Comparison of ENCODE assay signal across 1 cellular context in the genomic region with DNA sequence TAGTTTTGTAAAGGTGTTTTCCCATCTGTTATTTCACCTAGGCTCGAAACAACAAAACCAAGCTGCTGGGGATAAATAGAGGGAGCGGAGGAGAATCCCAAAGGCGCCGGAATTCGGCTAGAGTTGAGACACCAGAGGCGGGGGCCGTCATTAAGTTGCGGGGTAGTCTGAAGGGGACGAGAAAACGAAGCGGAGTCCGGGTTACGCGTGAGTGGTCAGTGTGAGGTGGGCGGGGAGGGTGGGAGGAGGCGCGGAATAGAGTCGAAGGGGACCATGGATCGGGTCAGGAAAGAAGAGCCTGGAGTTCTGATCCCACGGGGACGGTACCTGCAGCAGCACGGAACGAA.
TF ChIP-seq lines count a peak whose summit lies in the region.

No MANE protein-coding gene starts in this region.

TF ChIP-seq in IMR-90, 13 proteins besides CTCF, POLR2A, EP300 and RAD21 (continued from another document):
- TF ChIP-seq, protein P1, sequence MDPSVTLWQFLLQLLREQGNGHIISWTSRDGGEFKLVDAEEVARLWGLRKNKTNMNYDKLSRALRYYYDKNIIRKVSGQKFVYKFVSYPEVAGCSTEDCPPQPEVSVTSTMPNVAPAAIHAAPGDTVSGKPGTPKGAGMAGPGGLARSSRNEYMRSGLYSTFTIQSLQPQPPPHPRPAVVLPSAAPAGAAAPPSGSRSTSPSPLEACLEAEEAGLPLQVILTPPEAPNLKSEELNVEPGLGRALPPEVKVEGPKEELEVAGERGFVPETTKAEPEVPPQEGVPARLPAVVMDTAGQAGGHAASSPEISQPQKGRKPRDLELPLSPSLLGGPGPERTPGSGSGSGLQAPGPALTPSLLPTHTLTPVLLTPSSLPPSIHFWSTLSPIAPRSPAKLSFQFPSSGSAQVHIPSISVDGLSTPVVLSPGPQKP (IDR thresholded peaks at IDR 0.05; ENCODE audit: borderline replicate concordance, low read depth, low read length), result no peak
- TF ChIP-seq BHLHE40 (IDR thresholded peaks at IDR 0.05; ENCODE audit: low read depth, low read length), result no peak
- TF ChIP-seq FOS (IDR thresholded peaks at IDR 0.05; ENCODE audit: low read depth, low read length), result no peak
- TF ChIP-seq, protein P2, sequence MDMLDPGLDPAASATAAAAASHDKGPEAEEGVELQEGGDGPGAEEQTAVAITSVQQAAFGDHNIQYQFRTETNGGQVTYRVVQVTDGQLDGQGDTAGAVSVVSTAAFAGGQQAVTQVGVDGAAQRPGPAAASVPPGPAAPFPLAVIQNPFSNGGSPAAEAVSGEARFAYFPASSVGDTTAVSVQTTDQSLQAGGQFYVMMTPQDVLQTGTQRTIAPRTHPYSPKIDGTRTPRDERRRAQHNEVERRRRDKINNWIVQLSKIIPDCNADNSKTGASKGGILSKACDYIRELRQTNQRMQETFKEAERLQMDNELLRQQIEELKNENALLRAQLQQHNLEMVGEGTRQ (IDR thresholded peaks at IDR 0.05; ENCODE audit: low read depth, low read length), result no peak
- no peak for TF ChIP-seq RCOR1 (IDR thresholded peaks at IDR 0.05; ENCODE audit: insufficient replicate concordance, low read length)
- no peak for TF ChIP-seq CHD1 (IDR thresholded peaks at IDR 0.05; ENCODE audit: low read depth, low read length)
- TF ChIP-seq MAFK (IDR thresholded peaks at IDR 0.05; ENCODE audit: low read depth, low read length), result no peak
